19 cellular contexts compared by ENCODE assay signal in genomic region chr4:140800686-140801085, GRCh38. TPM values are rescaled to one million over a fixed set of nuclear protein-coding genes. Genes with fewer than 3 reads are reported as not detected.
DNase-seq lines count a peak whose midpoint lies in the region; ATAC-seq, FAIRE-seq and TF ChIP-seq lines count a peak whose summit lies in the region.
"Had no signal": no experiment of that assay in that cellular context is flagged by ENCODE, and none has a peak within 500 bp of the region (broad histone marks: within the 10 kb centered on the region; RNA-seq: fewer than 3 reads in every experiment).

No MANE protein-coding gene starts in this region.

- no peaks in the 10 kb centered on the region for H3K27me3 ChIP-seq in HAP-1 (ENCODE audit: low read depth)
- H3K27me3 ChIP-seq: tibial artery had no signal

- no peaks in the 10 kb centered on the region for H3K36me3 ChIP-seq in HAP-1 (replicated peaks)
- H3K36me3 ChIP-seq: tibial artery had no signal

- H3K4me3 Mint-ChIP-seq in memory B cell, result peak overlapping the region; percentile 38
- H3K4me3 Mint-ChIP-seq: central memory CD8-positive, alpha-beta T cell; effector memory CD8-positive, alpha-beta T cell had no signal

- H3K4me1 ChIP-seq in HAP-1, result peaks cover 13% of the 10 kb centered on the region
- H3K4me1 ChIP-seq: tibial artery had no signal

- no peak for TF ChIP-seq POLR2A in GM12891 (IDR thresholded peaks at IDR 0.05; ENCODE audit: low read depth, low read length)

- peaks cover 5% of the 10 kb centered on the region for H3K9me3 Mint-ChIP-seq in memory B cell

- peaks cover 50% of the 10 kb centered on the region for H3K4me1 Mint-ChIP-seq in memory B cell
- H3K4me1 Mint-ChIP-seq: central memory CD8-positive, alpha-beta T cell had no signal

- H3K36me3 Mint-ChIP-seq in memory B cell, result peaks cover 13% of the 10 kb centered on the region

- no peak overlapping the region for H3K4me3 ChIP-seq in HAP-1
- H3K4me3 ChIP-seq: tibial artery had no signal

- in situ Hi-C loops in HAP-1 (cut with MboI; ENCODE audit: low sequenced_read_pairs), result no loop called here

- DNase-seq in GM12891 (ENCODE audit: insufficient read length, low spot score) (no peak), NAMALWA (ENCODE audit: low spot score) (peak; percentile 45), memory B cell (ENCODE audit: low spot score in 2 of 2) (peak in 1 of 2 donors; percentile 22), HAP-1 (ENCODE audit: low spot score in 2 of 2) (no peak), NCI-H1436 treated with DMSO at 0.1 percent for 48 hours (lab: John Stamatoyannopoulos, UW) (no peak), NCI-H2196 (lab: John Stamatoyannopoulos, UW; ENCODE audit: unreplicated experiment) (no peak)
- DNase-seq: activated CD4-positive, alpha-beta T cell treated with anti-CD3 and anti-CD28 coated beads for 1 hour; activated gamma-delta T cell; DMS 273 treated with DMSO at 0.1 percent for 48 hours; effector memory CD8-positive, alpha-beta T cell; GOT3; NCI-H2081; NCI-H526 treated with DMSO at 0.1 percent for 48 hours; small intestine; T-helper 2 cell; tibial artery had no signal

- peak; percentile 53 for ATAC-seq in GM21529 (IDR thresholded peaks at IDR 0.05; ENCODE audit: unreplicated experiment)
- ATAC-seq in memory B cell (ENCODE audit: low read depth), result peak; percentile 87
- ATAC-seq in HG03095 (IDR thresholded peaks at IDR 0.05; ENCODE audit: unreplicated experiment), result no peak
- ATAC-seq: effector memory CD8-positive, alpha-beta T cell had no signal

- no peaks in the 10 kb centered on the region for H3K9me3 ChIP-seq in HAP-1
- H3K9me3 ChIP-seq: tibial artery had no signal

- FAIRE-seq in GM12891 (lab: Jason Lieb, UNC), result peak; percentile 95
- FAIRE-seq: small intestine had no signal

- H3K27me3 Mint-ChIP-seq in memory B cell, result no peaks in the 10 kb centered on the region
- H3K27me3 Mint-ChIP-seq: central memory CD8-positive, alpha-beta T cell; effector memory CD8-positive, alpha-beta T cell had no signal

- peak overlapping the region; percentile 87 for H3K27ac Mint-ChIP-seq in memory B cell
- H3K27ac Mint-ChIP-seq: effector memory CD8-positive, alpha-beta T cell had no signal

TF ChIP-seq in GM12891, 5 proteins besides CTCF, POLR2A, EP300 and RAD21:
- TF ChIP-seq POU2F2 (IDR thresholded peaks at IDR 0.05; ENCODE audit: low read depth, low read length), result no peak
- TF ChIP-seq SPI1 (IDR thresholded peaks at IDR 0.05; ENCODE audit: low read depth, low read length), result peak; percentile 96

RNA-seq across cellular contexts. Expression of gene TBC1D9, which starts 44.5 kb away (rescaled TPM):
- 3.1 TPM for polyA plus RNA-seq in GM12891 (2012; ENCODE audit: low read depth, missing spikeins)
